ENCODE assay signal across 2 cellular contexts in genomic region chr5:95563367-95563766, GRCh38.
TF ChIP-seq lines count a peak whose summit lies in the region.

No MANE protein-coding gene starts in this region.

TF ChIP-seq in IMR-90, 13 proteins besides CTCF, POLR2A, EP300 and RAD21:
- TF ChIP-seq RCOR1 (IDR thresholded peaks at IDR 0.05; ENCODE audit: insufficient replicate concordance, low read length) (no peak), SMC3 (IDR thresholded peaks at IDR 0.05; ENCODE audit: low read depth, low read length) (no peak), MAFK (IDR thresholded peaks at IDR 0.05; ENCODE audit: low read depth, low read length) (no peak), CEBPB (IDR thresholded peaks at IDR 0.05; ENCODE audit: low read depth, low read length) (no peak), CHD1 (IDR thresholded peaks at IDR 0.05; ENCODE audit: low read depth, low read length) (no peak), MAZ (IDR thresholded peaks at IDR 0.05; ENCODE audit: borderline replicate concordance, low read depth, low read length) (no peak), BHLHE40 (IDR thresholded peaks at IDR 0.05; ENCODE audit: low read depth, low read length) (no peak), FOS (IDR thresholded peaks at IDR 0.05; ENCODE audit: low read depth, low read length) (no peak), RFX5 (IDR thresholded peaks at IDR 0.05; ENCODE audit: low read depth, low read length) (no peak), NFE2L2 (IDR thresholded peaks at IDR 0.05; ENCODE audit: low read depth, low read length) (no peak)
- TF ChIP-seq, protein P1, sequence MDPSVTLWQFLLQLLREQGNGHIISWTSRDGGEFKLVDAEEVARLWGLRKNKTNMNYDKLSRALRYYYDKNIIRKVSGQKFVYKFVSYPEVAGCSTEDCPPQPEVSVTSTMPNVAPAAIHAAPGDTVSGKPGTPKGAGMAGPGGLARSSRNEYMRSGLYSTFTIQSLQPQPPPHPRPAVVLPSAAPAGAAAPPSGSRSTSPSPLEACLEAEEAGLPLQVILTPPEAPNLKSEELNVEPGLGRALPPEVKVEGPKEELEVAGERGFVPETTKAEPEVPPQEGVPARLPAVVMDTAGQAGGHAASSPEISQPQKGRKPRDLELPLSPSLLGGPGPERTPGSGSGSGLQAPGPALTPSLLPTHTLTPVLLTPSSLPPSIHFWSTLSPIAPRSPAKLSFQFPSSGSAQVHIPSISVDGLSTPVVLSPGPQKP (IDR thresholded peaks at IDR 0.05; ENCODE audit: borderline replicate concordance, low read depth, low read length) = no peak
- TF ChIP-seq, protein P2, sequence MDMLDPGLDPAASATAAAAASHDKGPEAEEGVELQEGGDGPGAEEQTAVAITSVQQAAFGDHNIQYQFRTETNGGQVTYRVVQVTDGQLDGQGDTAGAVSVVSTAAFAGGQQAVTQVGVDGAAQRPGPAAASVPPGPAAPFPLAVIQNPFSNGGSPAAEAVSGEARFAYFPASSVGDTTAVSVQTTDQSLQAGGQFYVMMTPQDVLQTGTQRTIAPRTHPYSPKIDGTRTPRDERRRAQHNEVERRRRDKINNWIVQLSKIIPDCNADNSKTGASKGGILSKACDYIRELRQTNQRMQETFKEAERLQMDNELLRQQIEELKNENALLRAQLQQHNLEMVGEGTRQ (IDR thresholded peaks at IDR 0.05; ENCODE audit: low read depth, low read length) = no peak

TF ChIP-seq in K562, 482 proteins besides CTCF, POLR2A, EP300 and RAD21:
- TF ChIP-seq PML (IDR thresholded peaks at IDR 0.05; ENCODE audit: low read length) (no peak), ADNP (tag; IDR thresholded peaks at IDR 0.05) (0 out of 2 replicates have a peak, but pooled peaks have one; percentile 29), ZNF253 (CRISPR knock-in tag; conservative IDR thresholded peaks at IDR 0.05) (no peak), ARID1B (IDR thresholded peaks at IDR 0.05) (0 out of 2 replicates have a peak, but pooled peaks have one; percentile 14), ATF6 (CRISPR knock-in tag; IDR thresholded peaks at IDR 0.05) (no peak), FOSL1 (tag; conservative IDR thresholded peaks at IDR 0.05) (peak; percentile 76)
- TF ChIP-seq, protein P3, sequence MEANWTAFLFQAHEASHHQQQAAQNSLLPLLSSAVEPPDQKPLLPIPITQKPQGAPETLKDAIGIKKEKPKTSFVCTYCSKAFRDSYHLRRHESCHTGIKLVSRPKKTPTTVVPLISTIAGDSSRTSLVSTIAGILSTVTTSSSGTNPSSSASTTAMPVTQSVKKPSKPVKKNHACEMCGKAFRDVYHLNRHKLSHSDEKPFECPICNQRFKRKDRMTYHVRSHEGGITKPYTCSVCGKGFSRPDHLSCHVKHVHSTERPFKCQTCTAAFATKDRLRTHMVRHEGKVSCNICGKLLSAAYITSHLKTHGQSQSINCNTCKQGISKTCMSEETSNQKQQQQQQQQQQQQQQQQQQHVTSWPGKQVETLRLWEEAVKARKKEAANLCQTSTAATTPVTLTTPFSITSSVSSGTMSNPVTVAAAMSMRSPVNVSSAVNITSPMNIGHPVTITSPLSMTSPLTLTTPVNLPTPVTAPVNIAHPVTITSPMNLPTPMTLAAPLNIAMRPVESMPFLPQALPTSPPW (CRISPR knock-in tag; IDR thresholded peaks at IDR 0.05) = peak; percentile 53; the same call in 1 of the 2 replicates
- TF ChIP-seq, protein P4, sequence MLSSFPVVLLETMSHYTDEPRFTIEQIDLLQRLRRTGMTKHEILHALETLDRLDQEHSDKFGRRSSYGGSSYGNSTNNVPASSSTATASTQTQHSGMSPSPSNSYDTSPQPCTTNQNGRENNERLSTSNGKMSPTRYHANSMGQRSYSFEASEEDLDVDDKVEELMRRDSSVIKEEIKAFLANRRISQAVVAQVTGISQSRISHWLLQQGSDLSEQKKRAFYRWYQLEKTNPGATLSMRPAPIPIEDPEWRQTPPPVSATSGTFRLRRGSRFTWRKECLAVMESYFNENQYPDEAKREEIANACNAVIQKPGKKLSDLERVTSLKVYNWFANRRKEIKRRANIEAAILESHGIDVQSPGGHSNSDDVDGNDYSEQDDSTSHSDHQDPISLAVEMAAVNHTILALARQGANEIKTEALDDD (IDR thresholded peaks at IDR 0.05) = peak; percentile 48; the same call in 1 of the 2 replicates
